In genomic region chr1:21234779-21235178, GRCh38 we compare ENCODE assay signal across 22 cellular contexts. TPM values are rescaled to one million over a fixed set of nuclear protein-coding genes. Genes with fewer than 3 reads are reported as not detected.
A peak's percentile ranks its signal among the peaks of the same experiment; 100 is the strongest.
DNase-seq lines count a peak whose midpoint lies in the region; ATAC-seq and TF ChIP-seq lines count a peak whose summit lies in the region.
"Had no signal": no experiment of that assay in that cellular context is flagged by ENCODE, and none has a peak within 500 bp of the region (broad histone marks: within the 10 kb centered on the region; RNA-seq: fewer than 3 reads in every experiment).

No MANE protein-coding gene starts in this region.

- no peaks in the 10 kb centered on the region for H3K9me3 Mint-ChIP-seq in activated T-helper 17 cell treated with anti-CD3 and anti-CD28 coated beads, Interleukin-2, amount 50 U/mL, for 72 hours
- no peaks in the 10 kb centered on the region for H3K9me3 Mint-ChIP-seq in memory B cell
- H3K9me3 Mint-ChIP-seq: central memory CD8-positive, alpha-beta T cell; immature natural killer cell had no signal

- no peak overlapping the region for H3K4me3 Mint-ChIP-seq in activated T-helper 17 cell treated with anti-CD3 and anti-CD28 coated beads, Interleukin-2, amount 50 U/mL, for 72 hours
- H3K4me3 Mint-ChIP-seq in memory B cell, result no peak overlapping the region
- H3K4me3 Mint-ChIP-seq: central memory CD8-positive, alpha-beta T cell; immature natural killer cell had no signal

- TF ChIP-seq CTCF in AG10803 (conservative IDR thresholded peaks at IDR 0.05; ENCODE audit: low read length), result no peak
- TF ChIP-seq CTCF in upper lobe of right lung (IDR thresholded peaks at IDR 0.05), result no peak
- TF ChIP-seq CTCF in spleen (IDR thresholded peaks at IDR 0.05 in 8 of 11, conservative IDR thresholded peaks at IDR 0.05 in 3 of 11), result no peak

- no peak for TF ChIP-seq POLR2A in spleen (IDR thresholded peaks at IDR 0.05)

- H3K36me3 ChIP-seq in upper lobe of right lung (peaks cover 63% of the 10 kb centered on the region), spleen (peaks cover 0 to 100% (median 95%) of the 10 kb centered on the region in 6 donors)

- DNase-seq in AG10803 (ENCODE audit: low read depth), result peak; percentile 57
- peak; percentile 61 for DNase-seq in GM04503 (ENCODE audit: low read depth)
- DNase-seq in memory B cell (ENCODE audit: low spot score in 2 of 2), result no peak
- no peak for DNase-seq in upper lobe of right lung
- no peak for DNase-seq in NCI-H146 treated with DMSO at 0.1 percent for 48 hours (lab: John Stamatoyannopoulos, UW; ENCODE audit: unreplicated experiment)
- DNase-seq in spleen, result no peak
- DNase-seq: activated CD4-positive, CD25-positive, alpha-beta regulatory T cell; amniotic stem cell; Calu3; effector CD4-positive, alpha-beta T cell; esophagus squamous epithelium; heart right ventricle; immature natural killer cell; NCI-H1436 treated with DMSO at 0.1 percent for 48 hours; NCI-H748 treated with DMSO at 0.1 percent for 48 hours; right lobe of liver; stimulated activated naive CD4-positive, alpha-beta T cell treated with Interleukin-2 at 50 U/mL for 16 hours; T-helper 2 cell; trophoblast cell had no signal

- no peaks in the 10 kb centered on the region for H3K27me3 Mint-ChIP-seq in activated T-helper 17 cell treated with anti-CD3 and anti-CD28 coated beads, Interleukin-2, amount 50 U/mL, for 72 hours
- no peaks in the 10 kb centered on the region for H3K27me3 Mint-ChIP-seq in memory B cell
- H3K27me3 Mint-ChIP-seq: central memory CD8-positive, alpha-beta T cell had no signal

- H3K27ac ChIP-seq in upper lobe of right lung (no peak overlapping the region), spleen (no peak overlapping the region)
- H3K27ac ChIP-seq: esophagus squamous epithelium, right lobe of liver, SJSA1 had no signal

- intact Hi-C loops in upper lobe of right lung (cut with DNase I) (loop anchor here (5.0 kb wide), 1 partner anchor 133 kb away; no protein-coding TSS in a partner anchor), spleen (cut with DNase I; ENCODE audit: low total_unique reads) (no loop called here)

- H3K4me1 ChIP-seq in upper lobe of right lung (no peaks in the 10 kb centered on the region), spleen (no peaks in the 10 kb centered on the region)
- H3K4me1 ChIP-seq: esophagus squamous epithelium, right lobe of liver had no signal

- H3K9me3 ChIP-seq in upper lobe of right lung (no peaks in the 10 kb centered on the region), spleen (no peaks in the 10 kb centered on the region)
- H3K9me3 ChIP-seq: esophagus squamous epithelium, heart right ventricle, right lobe of liver, SJSA1 had no signal

- no peaks in the 10 kb centered on the region for H3K27me3 ChIP-seq in upper lobe of right lung
- H3K27me3 ChIP-seq in spleen (replicated peaks in 1 of 7), result no peaks in the 10 kb centered on the region
- H3K27me3 ChIP-seq: esophagus squamous epithelium, heart right ventricle, right lobe of liver, SJSA1 had no signal

- ATAC-seq in activated T-helper 17 cell treated with anti-CD3 and anti-CD28 coated beads, Interleukin-2, amount 50 U/mL, for 72 hours (replicated peaks), result no peak
- ATAC-seq in memory B cell (ENCODE audit: low read depth) (no peak), upper lobe of right lung (no peak)
- ATAC-seq: right lobe of liver had no signal

- peak overlapping the region; percentile 56 for H3K27ac Mint-ChIP-seq in activated T-helper 17 cell treated with anti-CD3 and anti-CD28 coated beads, Interleukin-2, amount 50 U/mL, for 72 hours
- peak overlapping the region; percentile 38 for H3K27ac Mint-ChIP-seq in memory B cell
- H3K27ac Mint-ChIP-seq: immature natural killer cell had no signal

- H3K4me3 ChIP-seq in AG10803 (ENCODE audit: low read length) (no peak overlapping the region), upper lobe of right lung (no peak overlapping the region), spleen (no peak overlapping the region)
- H3K4me3 ChIP-seq: esophagus squamous epithelium, heart right ventricle, right lobe of liver, SJSA1 had no signal

- H3K4me1 Mint-ChIP-seq in activated T-helper 17 cell treated with anti-CD3 and anti-CD28 coated beads, Interleukin-2, amount 50 U/mL, for 72 hours, result peaks cover 5% of the 10 kb centered on the region
- H3K4me1 Mint-ChIP-seq in memory B cell, result no peaks in the 10 kb centered on the region
- H3K4me1 Mint-ChIP-seq: central memory CD8-positive, alpha-beta T cell had no signal

- WGBS in spleen, 5 donors, result 87 to 96% (median 90%) methylated on average over 4 of the region's 4 CpGs

- peaks cover 100% of the 10 kb centered on the region for H3K36me3 Mint-ChIP-seq in activated T-helper 17 cell treated with anti-CD3 and anti-CD28 coated beads, Interleukin-2, amount 50 U/mL, for 72 hours (ENCODE audit: low read depth)
- peaks cover 15% of the 10 kb centered on the region for H3K36me3 Mint-ChIP-seq in memory B cell

RNA-seq across cellular contexts. Expression of gene ECE1, which starts 55.5 kb away (rescaled TPM):
- total RNA-seq in activated T-helper 17 cell treated with anti-CD3 and anti-CD28 coated beads, Interleukin-2, amount 50 U/mL, for 72 hours, result 100 to 1,000 TPM in 1 of 2 donors, 10 to 100 TPM in 1; 75.4 to 219 TPM
- total RNA-seq in upper lobe of right lung, result 108 TPM
- 100 to 1,000 TPM in 5 of 7 donors, 10 to 100 TPM in 2; 95.3 to 142 (median 124) TPM for total RNA-seq in spleen
- polyA plus RNA-seq in spleen, result 10 to 100 TPM; 17.2 to 44.4 (median 24.1) TPM

RNA-seq across cellular contexts. Expression of gene EIF4G3, which starts 58.1 kb away (rescaled TPM):
- 10 to 100 TPM; 32.9 to 56.2 TPM for total RNA-seq in activated T-helper 17 cell treated with anti-CD3 and anti-CD28 coated beads, Interleukin-2, amount 50 U/mL, for 72 hours
- total RNA-seq in upper lobe of right lung (44.5 TPM), spleen (10 to 100 TPM; 62.7 to 97.3 (median 75.0) TPM)
- polyA plus RNA-seq in spleen, result 10 to 100 TPM; 14.3 to 18.0 (median 16.7) TPM

Comparison
In these comparisons a context has a peak if more than half of its experiments do, and no peak if none do; other contexts are left out.
1. DNase-seq: peak in AG10803 (single experiment) and GM04503 (single experiment); none in memory B cell (0 of 2), upper lobe of right lung (single experiment), NCI-H146 treated with DMSO at 0.1 percent for 48 hours (single experiment) and spleen (single experiment).